21 cellular contexts compared by ENCODE assay signal in genomic region chr21:16086121-16086520, GRCh38.
A peak's percentile ranks its signal among the peaks of the same experiment; 100 is the strongest.
DNase-seq lines count a peak whose midpoint lies in the region; ATAC-seq and TF ChIP-seq lines count a peak whose summit lies in the region.
"Had no signal": no experiment of that assay in that cellular context is flagged by ENCODE, and none has a peak within 500 bp of the region (broad histone marks: within the 10 kb centered on the region; RNA-seq: fewer than 3 reads in every experiment).

No MANE protein-coding gene starts in this region.

- in situ Hi-C loops in G401 (cut with HindIII; ENCODE audit: low sequenced_read_pairs), result no loop called here

- H3K9ac ChIP-seq in skeletal muscle tissue (ENCODE audit: low read depth in 1 of 3, low read length in 3 of 3), result peak overlapping the region in 2 of 3 donors; percentile 35

- no peaks in the 10 kb centered on the region for H3K36me3 ChIP-seq in skeletal muscle tissue (ENCODE audit: control insufficient read depth in 3 of 3, insufficient read depth in 3 of 3, low read length in 3 of 3)
- no peaks in the 10 kb centered on the region for H3K36me3 ChIP-seq in mucosa of descending colon (ENCODE audit: low read depth)
- H3K36me3 ChIP-seq: lower lobe of right lung, SJSA1, tibial artery had no signal

- peak overlapping the region in 1 of 3 donors; percentile 25 for H3K4me3 ChIP-seq in skeletal muscle tissue (ENCODE audit: low read length in 3 of 3)
- no peak overlapping the region for H3K4me3 ChIP-seq in mucosa of descending colon
- H3K4me3 ChIP-seq: lower lobe of right lung, SJSA1, tibial artery had no signal

- ATAC-seq in GM21825 (IDR thresholded peaks at IDR 0.05; ENCODE audit: unreplicated experiment) (no peak), mucosa of descending colon (no peak), GM19397 (IDR thresholded peaks at IDR 0.05; ENCODE audit: unreplicated experiment) (no peak), GM18868 (IDR thresholded peaks at IDR 0.05; ENCODE audit: unreplicated experiment) (no peak)
- ATAC-seq: lower lobe of right lung; Panc1; stimulated activated memory B cell treated with anti-CD40 and anti-IgM and Interleukin-4, amounts not matched to agents 10 μg/mL and 1 μg/mL and 100 μg/mL, for 72 hours had no signal

- intact Hi-C loops in mucosa of descending colon (cut with DNase I, micrococcal nuclease), result no loop called here

- H3K4me1 ChIP-seq in skeletal muscle tissue (ENCODE audit: control insufficient read depth in 3 of 3, insufficient read depth in 3 of 3, low read length in 3 of 3) (peaks cover 0 to 6% (median 0%) of the 10 kb centered on the region in 3 donors), mucosa of descending colon (ENCODE audit: low read depth) (no peaks in the 10 kb centered on the region)
- H3K4me1 ChIP-seq: lower lobe of right lung, SJSA1, tibial artery had no signal

- H3K27ac ChIP-seq in angular gyrus (ENCODE audit: low read depth, low read length) (peak overlapping the region; percentile 52), skeletal muscle tissue (ENCODE audit: low read depth, low read length) (peak overlapping the region; percentile 66)
- H3K27ac ChIP-seq: lower lobe of right lung, SJSA1 had no signal

- no peaks in the 10 kb centered on the region for H3K9me3 ChIP-seq in skeletal muscle tissue (ENCODE audit: control insufficient read depth in 3 of 3, low read length in 3 of 3)
- H3K9me3 ChIP-seq in mucosa of descending colon, result no peaks in the 10 kb centered on the region
- H3K9me3 ChIP-seq: lower lobe of right lung, SJSA1, tibial artery had no signal

- no peaks in the 10 kb centered on the region for H3K27me3 ChIP-seq in skeletal muscle tissue (ENCODE audit: control insufficient read depth in 3 of 3, insufficient read depth in 3 of 3, low read length in 3 of 3)
- H3K27me3 ChIP-seq: SJSA1, tibial artery had no signal

- peak; percentile 46 for DNase-seq in G401 (ENCODE audit: low spot score)
- peak; percentile 47 for DNase-seq in medulla oblongata (ENCODE audit: extremely low spot score)
- DNase-seq in mucosa of descending colon, result no peak
- DNase-seq: activated CD4-positive, alpha-beta T cell treated with anti-CD3 and anti-CD28 coated beads for 48 hours; activated naive CD4-positive, alpha-beta T cell treated with anti-CD3 and anti-CD28 coated beads, Interleukin-2, amount 50 U/mL, for 16 hours; aorta; effector CD4-positive, alpha-beta T cell; lower lobe of right lung; naive B cell; NCI-H1105 treated with DMSO at 0.1 percent for 48 hours; NCI-H2081 treated with DMSO at 0.1 percent for 48 hours; occipital lobe; tibial artery had no signal

- TF ChIP-seq CTCF in mucosa of descending colon (IDR thresholded peaks at IDR 0.05), result no peak

Comparison
In these comparisons a context has a peak if more than half of its experiments do, and no peak if none do; other contexts are left out.
1. DNase-seq: peak in G401 (single experiment) and medulla oblongata (single experiment); none in mucosa of descending colon (0 of 3).